9 cellular contexts compared by ENCODE assay signal in the genomic region with DNA sequence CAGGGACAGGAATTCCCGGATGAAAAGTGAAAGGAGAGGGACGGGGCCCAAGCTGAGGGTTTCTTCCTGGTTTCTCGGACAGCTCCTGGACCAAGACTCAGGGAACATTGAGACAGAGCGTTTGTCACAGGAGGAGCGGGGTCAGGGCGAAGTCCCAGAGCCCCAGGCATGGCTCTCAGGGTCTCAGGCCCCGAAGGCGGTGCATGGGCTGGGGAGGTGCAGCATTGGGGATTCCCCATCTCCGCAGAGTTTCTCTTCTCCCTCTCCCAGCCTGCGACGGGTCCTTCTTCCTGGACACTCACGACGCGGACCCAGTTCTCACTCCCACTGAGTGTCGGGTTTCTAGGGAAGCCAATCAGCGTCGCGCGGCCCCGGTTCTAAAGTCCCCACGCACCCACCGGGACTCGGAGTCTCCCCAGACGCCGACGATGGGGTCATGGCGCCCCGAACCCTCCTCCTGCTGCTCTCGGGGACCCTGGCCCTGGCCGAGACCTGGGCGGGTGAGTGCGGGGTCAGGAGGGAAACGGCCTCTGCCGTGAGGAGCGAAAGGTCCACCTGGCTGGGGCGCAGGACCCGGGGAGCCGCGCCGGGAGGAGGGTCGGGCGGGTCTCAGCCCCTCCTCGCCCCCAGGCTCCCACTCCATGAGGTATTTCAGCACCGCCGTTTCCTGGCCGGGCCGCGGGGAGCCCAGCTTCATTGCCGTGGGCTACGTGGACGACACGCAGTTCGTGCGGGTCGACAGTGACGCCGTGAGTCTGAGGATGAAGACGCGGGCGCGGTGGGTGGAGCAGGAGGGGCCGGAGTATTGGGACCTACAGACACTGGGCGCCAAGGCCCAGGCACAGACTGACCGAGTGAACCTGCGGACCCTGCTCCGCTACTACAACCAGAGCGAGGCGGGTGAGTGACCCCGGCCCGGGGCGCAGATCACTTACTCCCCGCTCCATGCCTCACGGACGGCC. TPM values are rescaled to one million over a fixed set of nuclear protein-coding genes. Genes with fewer than 3 reads are reported as not detected.
DNase-seq lines count a peak whose midpoint lies in the region; ATAC-seq, FAIRE-seq and TF ChIP-seq lines count a peak whose summit lies in the region.
"Had no signal": no experiment of that assay in that cellular context is flagged by ENCODE, and none has a peak within 500 bp of the region (broad histone marks: within the 10 kb centered on the region; RNA-seq: fewer than 3 reads in every experiment).

No MANE protein-coding gene starts in this region.

- no peak overlapping the region for H2AFZ ChIP-seq in endothelial cell of umbilical vein (ENCODE audit: low read depth, low read length)

- H3K9me1 ChIP-seq in endothelial cell of umbilical vein (replicated peaks; ENCODE audit: control insufficient read depth, extremely low read depth, insufficient read depth, low read length) = no peaks in the 10 kb centered on the region

- ATAC-seq in CD4-positive, CD25-positive, alpha-beta regulatory T cell (ENCODE audit: low read depth in 2 of 2) = peak; percentile 29 to 38
- ATAC-seq in HG03159 (IDR thresholded peaks at IDR 0.05; ENCODE audit: unreplicated experiment) = no peak

- POLR2A ChIA-PET in endothelial cell of umbilical vein (lab: Charles Lee) = no interaction called here

- TF ChIP-seq CTCF in endothelial cell of umbilical vein (IDR thresholded peaks at IDR 0.05; ENCODE audit: extremely low read depth in 1 of 2, insufficient read depth in 1 of 2, low read depth in 1 of 2, low read length in 2 of 2) = no peak

- H3K9me3 Mint-ChIP-seq in CD4-positive, CD25-positive, alpha-beta regulatory T cell = peaks cover 0 to 3% (median 0%) of the 10 kb centered on the region in 7 donors

- H3K4me1 ChIP-seq in CD4-positive, CD25-positive, alpha-beta regulatory T cell (ENCODE audit: control insufficient read depth, insufficient read depth, low read length, poor library complexity, severe bottlenecking) = peaks cover 18% of the 10 kb centered on the region
- H3K4me1 ChIP-seq in endothelial cell of umbilical vein (ENCODE audit: control insufficient read depth, extremely low read depth, insufficient read depth, low read length) (peaks cover 2% of the 10 kb centered on the region), muscle layer of colon (ENCODE audit: insufficient read depth, low read length) (peaks cover 11% of the 10 kb centered on the region)

- peak; percentile 3 to 20 (median 10) for DNase-seq in CD4-positive, CD25-positive, alpha-beta regulatory T cell
- DNase-seq in activated CD4-positive, alpha-beta T cell treated with anti-CD3 and anti-CD28 coated beads for 4 hours = peak; percentile 16 to 19
- DNase-seq in endothelial cell of umbilical vein (ENCODE audit: low read depth, low spot score) (no peak), ureter (ENCODE audit: low spot score) (peak; percentile 54), NCI-H524 treated with DMSO at 0.1 percent for 48 hours (lab: John Stamatoyannopoulos, UW) (no peak), NCI-H2196 (lab: John Stamatoyannopoulos, UW; ENCODE audit: unreplicated experiment) (no peak)

- no peak overlapping the region for H3K9ac ChIP-seq in endothelial cell of umbilical vein (replicated peaks; ENCODE audit: extremely low read depth, insufficient read depth, low read length)
- H3K9ac ChIP-seq in muscle layer of colon (ENCODE audit: low read length) = peak overlapping the region; percentile 33

- CTCF ChIA-PET in endothelial cell of umbilical vein (lab: Charles Lee) = interaction anchor here (1.1 to 1.5 kb wide), 3 partner anchors 8 to 159 kb away, joined by 3 to 4 read pairs (median 3); no protein-coding TSS in a partner anchor

- H3K27me3 ChIP-seq in CD4-positive, CD25-positive, alpha-beta regulatory T cell (ENCODE audit: control insufficient read depth, insufficient read depth, low read length) = peaks cover 11% of the 10 kb centered on the region
- H3K27me3 ChIP-seq in endothelial cell of umbilical vein (ENCODE audit: control insufficient read depth in 2 of 2, insufficient read depth in 2 of 2, low read length in 2 of 2) (peaks cover 30 to 43% of the 10 kb centered on the region in 2 experiments), muscle layer of colon (ENCODE audit: control insufficient read depth in 1 of 2, insufficient read depth in 2 of 2, low read length in 2 of 2) (peaks cover 25 to 33% of the 10 kb centered on the region in 2 donors)

- no peaks in the 10 kb centered on the region for H3K9me3 ChIP-seq in CD4-positive, CD25-positive, alpha-beta regulatory T cell (ENCODE audit: control insufficient read depth in 2 of 2, low read length in 2 of 2)
- H3K9me3 ChIP-seq in endothelial cell of umbilical vein (replicated peaks; ENCODE audit: control insufficient read depth, insufficient read depth, low read length) (no peaks in the 10 kb centered on the region), muscle layer of colon (ENCODE audit: low read length) (no peaks in the 10 kb centered on the region)

- H3K4me2 ChIP-seq in endothelial cell of umbilical vein (ENCODE audit: insufficient read depth, low read length) = no peak overlapping the region

- H3K36me3 ChIP-seq in CD4-positive, CD25-positive, alpha-beta regulatory T cell (ENCODE audit: control insufficient read depth, insufficient read depth, low read length) = no peaks in the 10 kb centered on the region
- no peaks in the 10 kb centered on the region for H3K36me3 ChIP-seq in endothelial cell of umbilical vein (ENCODE audit: control insufficient read depth in 2 of 2, extremely low read depth in 1 of 2, insufficient read depth in 2 of 2, low read length in 2 of 2)
- H3K36me3 ChIP-seq in muscle layer of colon (ENCODE audit: insufficient read depth, low read length) = no peaks in the 10 kb centered on the region

- intact Hi-C loops in endothelial cell of umbilical vein (cut with micrococcal nuclease) = no loop called here

- H3K4me3 Mint-ChIP-seq in CD4-positive, CD25-positive, alpha-beta regulatory T cell = peak overlapping the region in 3 of 4 donors; percentile 49 to 85 (median 76)

- peaks cover 27% of the 10 kb centered on the region for H3K27me3 Mint-ChIP-seq in CD4-positive, CD25-positive, alpha-beta regulatory T cell

- no peak overlapping the region for H3K4me3 ChIP-seq in CD4-positive, CD25-positive, alpha-beta regulatory T cell (ENCODE audit: low read depth, low read length)
- H3K4me3 ChIP-seq in endothelial cell of umbilical vein (replicated peaks in 1 of 3; ENCODE audit: insufficient read depth in 1 of 3, low read depth in 1 of 3, low read length in 3 of 3) (peak overlapping the region in 1 of 3 experiments; percentile 14), muscle layer of colon (ENCODE audit: low read depth in 1 of 2, low read length in 2 of 2) (peak overlapping the region; percentile 61 to 67)

- BruUV-seq in endothelial cell of umbilical vein (replicated peaks; lab: Mats Ljungman, UMichigan) = no TSS peak

- peaks cover 0 to 19% (median 7%) of the 10 kb centered on the region in 4 donors for H3K4me1 Mint-ChIP-seq in CD4-positive, CD25-positive, alpha-beta regulatory T cell

- H3K36me3 Mint-ChIP-seq in CD4-positive, CD25-positive, alpha-beta regulatory T cell = peaks cover 21% of the 10 kb centered on the region

- peak overlapping the region in 1 of 3 donors; percentile 46 for H3K27ac Mint-ChIP-seq in CD4-positive, CD25-positive, alpha-beta regulatory T cell

- FAIRE-seq in endothelial cell of umbilical vein (lab: Jason Lieb, UNC) = no peak
- FAIRE-seq: GM18507 had no signal

- no peak for TF ChIP-seq POLR2A in endothelial cell of umbilical vein (IDR thresholded peaks at IDR 0.05; ENCODE audit: low read depth, low read length)

- dilution Hi-C loops in endothelial cell of umbilical vein (cut with MboI; ENCODE audit: extremely low pct_ligation_motif_present, low sequenced_read_pairs) = no loop called here

- H3K79me2 ChIP-seq in endothelial cell of umbilical vein (ENCODE audit: control insufficient read depth, insufficient read depth, low read length) = no peaks in the 10 kb centered on the region

- H4K20me1 ChIP-seq in endothelial cell of umbilical vein (replicated peaks; ENCODE audit: control insufficient read depth, extremely low read depth, insufficient read depth, low read length) = no peaks in the 10 kb centered on the region

- peak overlapping the region; percentile 55 for H3K27ac ChIP-seq in CD4-positive, CD25-positive, alpha-beta regulatory T cell (ENCODE audit: insufficient read depth, low read length, poor library complexity, severe bottlenecking)
- H3K27ac ChIP-seq in endothelial cell of umbilical vein (ENCODE audit: insufficient read depth, low read depth, low read length) (no peak overlapping the region), muscle layer of colon (ENCODE audit: low read depth, low read length) (peak overlapping the region; percentile 28)

TF ChIP-seq in endothelial cell of umbilical vein, 7 proteins besides CTCF, POLR2A, EP300 and RAD21:
- TF ChIP-seq EZH2 (IDR thresholded peaks at IDR 0.05; ENCODE audit: borderline replicate concordance, low read depth, low read length, severe bottlenecking) (peak; percentile 99), POLR2AphosphoS5 (IDR thresholded peaks at IDR 0.05; ENCODE audit: insufficient read depth, low read depth, low read length) (no peak), MYC (IDR thresholded peaks at IDR 0.05; ENCODE audit: low read depth, low read length) (no peak)

RNA-seq across cellular contexts. Expression of gene POLR1H, which starts 54.6 kb away (rescaled TPM):
- 37.8 TPM for total RNA-seq in CD4-positive, CD25-positive, alpha-beta regulatory T cell
- polyA plus RNA-seq in CD4-positive, CD25-positive, alpha-beta regulatory T cell = 100 to 1,000 TPM; 108 to 133 (median 122) TPM
- total RNA-seq in endothelial cell of umbilical vein (32.5 and 42.5 TPM in 2 replicates), ureter (33.2 TPM)
- 65.3 and 66.7 TPM in 2 replicates for polyA plus RNA-seq in endothelial cell of umbilical vein
- polyA plus RNA-seq in endothelial cell of umbilical vein (2011; cell fraction: cytosol; rRNA removed) = 47.3 and 54.5 TPM in 2 replicates
- 28.5 and 28.6 TPM in 2 replicates for polyA plus RNA-seq in endothelial cell of umbilical vein (2011; cell fraction: nucleus; rRNA removed)
- polyA plus RNA-seq in endothelial cell of umbilical vein (2012) = 30.3 and 33.2 TPM in 2 replicates
- polyA minus RNA-seq in endothelial cell of umbilical vein = 20.7 and 25.0 TPM in 2 replicates
- polyA minus RNA-seq in endothelial cell of umbilical vein (2011; cell fraction: cytosol; rRNA and poly(A)+ RNA removed) = 9.3 TPM
- 6.3 and 6.9 TPM in 2 replicates for polyA minus RNA-seq in endothelial cell of umbilical vein (2011; cell fraction: nucleus; rRNA and poly(A)+ RNA removed)

Comparison
In these comparisons a context has a peak if more than half of its experiments do, and no peak if none do; other contexts are left out.
1. DNase-seq: peak in CD4-positive, CD25-positive, alpha-beta regulatory T cell (3 of 3), activated CD4-positive, alpha-beta T cell treated with anti-CD3 and anti-CD28 coated beads for 4 hours (2 of 2) and ureter (single experiment); none in endothelial cell of umbilical vein (single experiment), NCI-H524 treated with DMSO at 0.1 percent for 48 hours (single experiment) and NCI-H2196 (single experiment).